14 cellular contexts compared by ENCODE assay signal in the genomic region with DNA sequence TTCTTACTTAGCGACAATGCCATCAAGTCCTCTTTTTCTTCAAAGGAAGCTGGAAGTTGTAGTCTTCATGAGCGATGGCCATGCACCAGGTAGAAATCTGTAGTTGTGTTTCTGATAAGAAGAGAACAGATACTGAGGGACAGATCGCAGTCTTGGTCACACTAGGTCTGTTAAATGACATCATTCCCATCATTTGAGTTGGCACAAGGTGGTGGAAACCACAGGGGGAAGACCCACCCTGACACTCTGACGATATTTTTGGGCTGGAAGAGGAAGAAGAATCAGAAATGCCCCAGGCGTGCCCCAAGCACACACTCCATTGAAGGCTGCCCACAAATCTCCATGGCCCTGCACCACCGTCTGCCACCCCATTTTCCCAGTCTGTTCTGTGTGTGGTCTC.
A peak's percentile ranks its signal among the peaks of the same experiment; 100 is the strongest.
DNase-seq lines count a peak whose midpoint lies in the region; ATAC-seq and TF ChIP-seq lines count a peak whose summit lies in the region.
"Had no signal": no experiment of that assay in that cellular context is flagged by ENCODE, and none has a peak within 500 bp of the region (broad histone marks: within the 10 kb centered on the region; RNA-seq: fewer than 3 reads in every experiment).

No MANE protein-coding gene starts in this region.

- no peak overlapping the region for H3K4me3 ChIP-seq in Caco-2 (ENCODE audit: low read depth, low read length)
- H3K4me3 ChIP-seq: transverse colon had no signal

- H3K36me3 ChIP-seq in Caco-2 (ENCODE audit: control insufficient read depth, insufficient read depth, low read length): no peaks in the 10 kb centered on the region
- H3K36me3 ChIP-seq: neutrophil, transverse colon had no signal

- no peak overlapping the region for H3K4me3 Mint-ChIP-seq in Caco-2 (ENCODE audit: unreplicated experiment)
- H3K4me3 Mint-ChIP-seq: activated naive CD8-positive, alpha-beta T cell had no signal

- intact Hi-C loops in Caco-2 (cut with micrococcal nuclease; ENCODE audit: unreplicated experiment): no loop called here

- H3K27me3 ChIP-seq in Caco-2 (replicated peaks; ENCODE audit: control insufficient read depth, insufficient read depth, low read length): no peaks in the 10 kb centered on the region
- H3K27me3 ChIP-seq: neutrophil, transverse colon had no signal

- POLR2A ChIA-PET in Caco-2 (lab: Charles Lee): no interaction called here

- CTCF ChIA-PET in Caco-2 (lab: Charles Lee): no interaction called here

- H3K9me3 ChIP-seq in Caco-2: no peaks in the 10 kb centered on the region
- H3K9me3 ChIP-seq: neutrophil, transverse colon had no signal

- no peaks in the 10 kb centered on the region for H3K4me1 Mint-ChIP-seq in Caco-2 (ENCODE audit: low read depth, unreplicated experiment)

- ATAC-seq in GM18502 (IDR thresholded peaks at IDR 0.05; ENCODE audit: poor library complexity, unreplicated experiment) (peak; percentile 90), GM18907 (IDR thresholded peaks at IDR 0.05; ENCODE audit: unreplicated experiment) (peak; percentile 95), HG02678 (IDR thresholded peaks at IDR 0.05; ENCODE audit: unreplicated experiment) (peak; percentile 79), HG03520 (IDR thresholded peaks at IDR 0.05; ENCODE audit: unreplicated experiment) (peak; percentile 58)

- no peaks in the 10 kb centered on the region for H3K9me3 Mint-ChIP-seq in Caco-2 (ENCODE audit: unreplicated experiment)

- H3K36me3 Mint-ChIP-seq in Caco-2 (ENCODE audit: insufficient read depth, unreplicated experiment): no peaks in the 10 kb centered on the region
- H3K36me3 Mint-ChIP-seq: activated naive CD8-positive, alpha-beta T cell had no signal

- no peak for TF ChIP-seq CTCF in Caco-2 (IDR thresholded peaks at IDR 0.05; ENCODE audit: insufficient read depth in 1 of 2, low read depth in 1 of 2, low read length in 1 of 2, severe bottlenecking in 1 of 2, unreplicated experiment in 1 of 2)

- H3K27me3 Mint-ChIP-seq in Caco-2 (ENCODE audit: insufficient read depth, unreplicated experiment): peaks cover 3% of the 10 kb centered on the region

- H3K4me1 ChIP-seq in Caco-2: no peaks in the 10 kb centered on the region

- DNase-seq in NCI-H1436 (lab: John Stamatoyannopoulos, UW): no peak
- DNase-seq in GDM1 (lab: John Stamatoyannopoulos, UW): no peak
- DNase-seq in SKM-1 (lab: John Stamatoyannopoulos, UW; ENCODE audit: unreplicated experiment): no peak
- DNase-seq in Caco-2: no peak
- DNase-seq: activated CD4-positive, alpha-beta T cell treated with anti-CD3 and anti-CD28 coated beads, Interleukin-2, amount 50 U/mL, for 4 hours; NCI-H2171; small intestine; transverse colon had no signal

- no TSS peak for BruUV-seq in Caco-2 (replicated peaks; lab: Mats Ljungman, UMichigan)

- H3K27ac Mint-ChIP-seq in Caco-2 (ENCODE audit: unreplicated experiment): no peak overlapping the region
- H3K27ac Mint-ChIP-seq: activated naive CD8-positive, alpha-beta T cell had no signal
